Comparison of ENCODE assay signal across 18 cellular contexts in the genomic region with DNA sequence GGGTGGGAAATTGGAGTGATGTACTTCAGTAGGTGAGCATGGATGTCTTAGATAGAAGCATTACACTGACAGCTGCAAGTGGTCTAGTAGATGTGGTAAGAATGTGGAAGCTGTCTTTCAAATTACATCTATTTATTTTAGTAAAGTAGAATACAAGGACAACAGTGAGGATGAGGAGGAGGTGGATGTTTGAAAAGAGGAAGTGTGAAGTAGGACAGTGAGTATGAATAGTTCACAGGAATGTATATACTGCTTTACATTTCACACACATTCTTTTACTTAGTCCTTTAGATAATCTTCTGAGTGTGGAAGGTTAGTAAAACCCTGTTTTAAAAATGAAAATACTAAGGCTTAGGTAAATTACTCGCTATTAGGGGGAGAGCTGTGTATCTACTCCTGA. TPM values are rescaled to one million over a fixed set of nuclear protein-coding genes. Genes with fewer than 3 reads are reported as not detected.
A peak's percentile ranks its signal among the peaks of the same experiment; 100 is the strongest.
DNase-seq lines count a peak whose midpoint lies in the region; ATAC-seq and TF ChIP-seq lines count a peak whose summit lies in the region.
"Had no signal": no experiment of that assay in that cellular context is flagged by ENCODE, and none has a peak within 500 bp of the region (broad histone marks: within the 10 kb centered on the region; RNA-seq: fewer than 3 reads in every experiment).

No MANE protein-coding gene starts in this region.

- no peaks in the 10 kb centered on the region for H3K9me3 ChIP-seq in neutrophil
- H3K9me3 ChIP-seq: pancreas, tibial nerve had no signal

- no peak for TF ChIP-seq CTCF in neutrophil (IDR thresholded peaks at IDR 0.05)

- H3K27ac ChIP-seq in neutrophil: peak overlapping the region; percentile 66
- H3K27ac ChIP-seq: tibial nerve had no signal

- H3K4me1 Mint-ChIP-seq in activated CD8-positive, alpha-beta memory T cell treated with anti-CD3 and anti-CD28 coated beads, Interleukin-2, amount 10 ng/mL, durations not matched to agents 7 days and 5 days: peaks cover 7% of the 10 kb centered on the region

- H3K4me3 Mint-ChIP-seq in activated CD8-positive, alpha-beta memory T cell treated with anti-CD3 and anti-CD28 coated beads, Interleukin-2, amount 10 ng/mL, durations not matched to agents 7 days and 5 days: no peak overlapping the region
- H3K4me3 Mint-ChIP-seq: natural killer cell; stimulated activated naive CD8-positive, alpha-beta T cell treated with anti-CD3 and anti-CD28 coated beads, Interleukin-15, Interleukin-2, amounts not matched to agents 100 ng/mL and 50 ng/mL, for 24 hours had no signal

- no peaks in the 10 kb centered on the region for H3K27me3 Mint-ChIP-seq in activated CD8-positive, alpha-beta memory T cell treated with anti-CD3 and anti-CD28 coated beads, Interleukin-2, amount 10 ng/mL, durations not matched to agents 7 days and 5 days
- H3K27me3 Mint-ChIP-seq: stimulated activated naive CD8-positive, alpha-beta T cell treated with anti-CD3 and anti-CD28 coated beads, Interleukin-15, Interleukin-2, amounts not matched to agents 100 ng/mL and 50 ng/mL, for 24 hours had no signal

- no peaks in the 10 kb centered on the region for H3K9me3 Mint-ChIP-seq in activated CD8-positive, alpha-beta memory T cell treated with anti-CD3 and anti-CD28 coated beads, Interleukin-2, amount 10 ng/mL, durations not matched to agents 7 days and 5 days (ENCODE audit: low read depth)
- H3K9me3 Mint-ChIP-seq: natural killer cell; stimulated activated naive CD8-positive, alpha-beta T cell treated with anti-CD3 and anti-CD28 coated beads, Interleukin-15, Interleukin-2, amounts not matched to agents 100 ng/mL and 50 ng/mL, for 24 hours had no signal

- DNase-seq in OCI-M1 (lab: John Stamatoyannopoulos, UW) (peak; percentile 56), AG08395 (ENCODE audit: low spot score) (no peak)
- no peak for DNase-seq in activated CD8-positive, alpha-beta memory T cell treated with anti-CD3 and anti-CD28 coated beads, Interleukin-2, amount 10 ng/mL, durations not matched to agents 7 days and 5 days
- DNase-seq: activated CD4-positive, alpha-beta T cell treated with anti-CD3 and anti-CD28 coated beads for 48 hours; activated CD8-positive, alpha-beta memory T cell treated with anti-CD3 and anti-CD28 coated beads, Interleukin-2, amount 50 U/mL, for 4 hours; cortex of kidney; hypothalamus; islet precursor cell; natural killer cell; NCI-H1417 treated with DMSO at 0.1 percent for 48 hours; NCI-H2171 treated with DMSO at 0.1 percent for 48 hours; pancreas had no signal

- H3K27me3 ChIP-seq in neutrophil: no peaks in the 10 kb centered on the region
- H3K27me3 ChIP-seq: pancreas, tibial nerve had no signal

- H3K27ac Mint-ChIP-seq in activated CD8-positive, alpha-beta memory T cell treated with anti-CD3 and anti-CD28 coated beads, Interleukin-2, amount 10 ng/mL, durations not matched to agents 7 days and 5 days: no peak overlapping the region
- H3K27ac Mint-ChIP-seq: natural killer cell; stimulated activated naive CD8-positive, alpha-beta T cell treated with anti-CD3 and anti-CD28 coated beads, Interleukin-15, Interleukin-2, amounts not matched to agents 100 ng/mL and 50 ng/mL, for 24 hours had no signal

- peaks cover 4% of the 10 kb centered on the region for H3K36me3 Mint-ChIP-seq in activated CD8-positive, alpha-beta memory T cell treated with anti-CD3 and anti-CD28 coated beads, Interleukin-2, amount 10 ng/mL, durations not matched to agents 7 days and 5 days
- H3K36me3 Mint-ChIP-seq: natural killer cell had no signal

- CTCF ChIA-PET in activated CD8-positive, alpha-beta memory T cell treated with anti-CD3 and anti-CD28 coated beads, Interleukin-2, amount 10 ng/mL, durations not matched to agents 7 days and 5 days (lab: Charles Lee): no interaction called here

- H3K36me3 ChIP-seq in neutrophil: no peaks in the 10 kb centered on the region
- H3K36me3 ChIP-seq: pancreas had no signal

- ATAC-seq in GM18499 (IDR thresholded peaks at IDR 0.05; ENCODE audit: insufficient read depth, unreplicated experiment): peak; percentile 50
- ATAC-seq in HG03378 (IDR thresholded peaks at IDR 0.05; ENCODE audit: unreplicated experiment): peak; percentile 46
- no peak for ATAC-seq in activated CD8-positive, alpha-beta memory T cell treated with anti-CD3 and anti-CD28 coated beads, Interleukin-2, amount 10 ng/mL, durations not matched to agents 7 days and 5 days
- ATAC-seq in HG03108 (IDR thresholded peaks at IDR 0.05; ENCODE audit: unreplicated experiment): no peak

- H3K4me3 ChIP-seq in neutrophil (ENCODE audit: low read depth in 1 of 2, low read length in 1 of 2): peak overlapping the region in 1 of 2 experiments; percentile 1
- H3K4me3 ChIP-seq: pancreas, tibial nerve had no signal

- peaks cover 37 to 59% of the 10 kb centered on the region in 2 experiments for H3K4me1 ChIP-seq in neutrophil (ENCODE audit: control insufficient read depth in 1 of 2, insufficient read depth in 1 of 2, low read depth in 1 of 2, low read length in 1 of 2)

RNA-seq across cellular contexts. Expression of gene KIAA1549L, which starts 54.4 kb away (rescaled TPM):
- total RNA-seq in activated CD8-positive, alpha-beta memory T cell treated with anti-CD3 and anti-CD28 coated beads, Interleukin-2, amount 10 ng/mL, durations not matched to agents 7 days and 5 days: not detected
- total RNA-seq: natural killer cell had no signal

Comparison
In these comparisons a context has a peak if more than half of its experiments do, and no peak if none do; other contexts are left out.
1. ATAC-seq: peak in GM18499 (single experiment) and HG03378 (single experiment); none in activated CD8-positive, alpha-beta memory T cell treated with anti-CD3 and anti-CD28 coated beads, Interleukin-2, amount 10 ng/mL, durations not matched to agents 7 days and 5 days (single experiment) and HG03108 (single experiment).